Comparison of ENCODE assay signal across 33 cellular contexts in genomic region chr12:122142857-122143256, GRCh38. TPM values are rescaled to one million over a fixed set of nuclear protein-coding genes. Genes with fewer than 3 reads are reported as not detected.
"Had no signal": no experiment of that assay in that cellular context is flagged by ENCODE, and none has a peak within 500 bp of the region (broad histone marks: within the 10 kb centered on the region; RNA-seq: fewer than 3 reads in every experiment).

No MANE protein-coding gene starts in this region.

- H3K4me3 Mint-ChIP-seq: activated CD8-positive, alpha-beta T cell treated with anti-CD3 and anti-CD28 coated beads for 36 hours; activated naive CD4-positive, alpha-beta T cell treated with anti-CD3 and anti-CD28 coated beads for 36 hours; activated naive CD8-positive, alpha-beta T cell treated with anti-CD3 and anti-CD28 coated beads for 36 hours; activated T-helper 1 cell treated with anti-CD3 and anti-CD28 coated beads, Interleukin-12 subunit alpha, Interleukin-12 subunit beta, Interleukin-2, Interleukin-4 antibody, amounts not matched to agents 30 ng/mL and 10 ng/mL and 1 ng/mL, durations not matched to agents 14 hours and 24 hours and 36 hours; central memory CD8-positive, alpha-beta T cell had no signal

- H3K4me1 ChIP-seq: ascending aorta had no signal

- DNase-seq: activated CD4-positive, alpha-beta T cell treated with anti-CD3 and anti-CD28 coated beads for 1 hour; activated CD4-positive, alpha-beta T cell treated with anti-CD3 and anti-CD28 coated beads for 48 hours; activated CD4-positive, alpha-beta T cell treated with anti-CD3 and anti-CD28 coated beads, Interleukin-2, amount 50 U/mL, for 4 hours; activated CD4-positive, CD25-positive, alpha-beta regulatory T cell; activated CD8-positive, alpha-beta T cell treated with anti-CD3 and anti-CD28 coated beads for 36 hours; activated gamma-delta T cell treated with Interleukin-2 at 50 U/mL for 16 hours; activated naive CD4-positive, alpha-beta T cell treated with anti-CD3 and anti-CD28 coated beads for 36 hours; activated naive CD8-positive, alpha-beta T cell treated with anti-CD3 and anti-CD28 coated beads for 36 hours; activated T-cell treated with anti-CD3 and anti-CD28 coated beads, Interleukin-2, amount 50 U/mL, for 1 hour; amygdala; Karpas-422; KBM-7; NCI-H1105; NCI-H1417 treated with DMSO at 0.1 percent for 48 hours; NCI-H1930; NCI-H2081 treated with DMSO at 0.1 percent for 48 hours; NCI-H226; NCI-H446 treated with DMSO at 0.1 percent for 48 hours; NCI-H524; Peyer's patch; RPMI8226; SIG-M5; T1000; WERI-Rb-1 had no signal

- H3K27me3 Mint-ChIP-seq: activated CD8-positive, alpha-beta T cell treated with anti-CD3 and anti-CD28 coated beads for 36 hours; activated naive CD8-positive, alpha-beta T cell treated with anti-CD3 and anti-CD28 coated beads for 36 hours; central memory CD8-positive, alpha-beta T cell had no signal

- H3K4me3 ChIP-seq: ascending aorta, cardiac muscle cell, Peyer's patch, SK-N-MC had no signal

- H3K4me1 Mint-ChIP-seq: activated naive CD8-positive, alpha-beta T cell treated with anti-CD3 and anti-CD28 coated beads for 36 hours; central memory CD8-positive, alpha-beta T cell had no signal

- H3K9me3 ChIP-seq: ascending aorta, Peyer's patch had no signal

- H3K27ac Mint-ChIP-seq: activated CD8-positive, alpha-beta T cell treated with anti-CD3 and anti-CD28 coated beads for 36 hours; activated naive CD4-positive, alpha-beta T cell treated with anti-CD3 and anti-CD28 coated beads for 36 hours; activated naive CD8-positive, alpha-beta T cell treated with anti-CD3 and anti-CD28 coated beads for 36 hours; activated T-helper 1 cell treated with anti-CD3 and anti-CD28 coated beads, Interleukin-12 subunit alpha, Interleukin-12 subunit beta, Interleukin-2, Interleukin-4 antibody, amounts not matched to agents 30 ng/mL and 10 ng/mL and 1 ng/mL, durations not matched to agents 14 hours and 24 hours and 36 hours had no signal

- H3K27ac ChIP-seq: ascending aorta, cardiac muscle cell, Peyer's patch, SK-N-MC, WERI-Rb-1 had no signal

- H3K27me3 ChIP-seq: ascending aorta, cardiac muscle cell, Peyer's patch had no signal

- H3K9me3 Mint-ChIP-seq: activated CD8-positive, alpha-beta T cell treated with anti-CD3 and anti-CD28 coated beads for 36 hours; activated naive CD4-positive, alpha-beta T cell treated with anti-CD3 and anti-CD28 coated beads for 36 hours; activated naive CD8-positive, alpha-beta T cell treated with anti-CD3 and anti-CD28 coated beads for 36 hours; activated T-helper 1 cell treated with anti-CD3 and anti-CD28 coated beads, Interleukin-12 subunit alpha, Interleukin-12 subunit beta, Interleukin-2, Interleukin-4 antibody, amounts not matched to agents 30 ng/mL and 10 ng/mL and 1 ng/mL, durations not matched to agents 14 hours and 24 hours and 36 hours; central memory CD8-positive, alpha-beta T cell had no signal

- H3K36me3 Mint-ChIP-seq: activated naive CD8-positive, alpha-beta T cell treated with anti-CD3 and anti-CD28 coated beads for 36 hours had no signal

- ATAC-seq: activated CD8-positive, alpha-beta T cell treated with anti-CD3 and anti-CD28 coated beads for 36 hours; Right ventricle myocardium inferior had no signal

RNA-seq across cellular contexts. Expression of gene IL31, which starts 31.2 kb away (rescaled TPM):
- total RNA-seq: activated CD8-positive, alpha-beta T cell treated with anti-CD3 and anti-CD28 coated beads for 36 hours; activated naive CD4-positive, alpha-beta T cell treated with anti-CD3 and anti-CD28 coated beads for 36 hours; activated naive CD8-positive, alpha-beta T cell treated with anti-CD3 and anti-CD28 coated beads for 36 hours; ascending aorta; cardiac muscle cell; MCF 10A; Peyer's patch; Right ventricle myocardium inferior; T-helper 1 cell treated with Interleukin-12 subunit alpha and Interleukin-12 subunit beta and Interleukin-4 antibody, amounts not matched to agents 30 ng/mL and 1 ng/mL, for 36 hours; T-helper 2 cell treated with Interferon-gamma antibody and Interleukin-4, amounts not matched to agents 100 ng/mL and 5 ng/mL, for 36 hours had no signal
- polyA plus RNA-seq: cardiac muscle cell had no signal

RNA-seq across cellular contexts. Expression of gene LRRC43, which starts 40.1 kb away (rescaled TPM):
- total RNA-seq: activated CD8-positive, alpha-beta T cell treated with anti-CD3 and anti-CD28 coated beads for 36 hours; ascending aorta; MCF 10A; Peyer's patch; T-helper 1 cell treated with Interleukin-12 subunit alpha and Interleukin-12 subunit beta and Interleukin-4 antibody, amounts not matched to agents 30 ng/mL and 1 ng/mL, for 36 hours; T-helper 2 cell treated with Interferon-gamma antibody and Interleukin-4, amounts not matched to agents 100 ng/mL and 5 ng/mL, for 36 hours had no signal
